In genomic region chr16:48969611-48970010, GRCh38 we compare ENCODE assay signal across 27 cellular contexts.
A peak's percentile ranks its signal among the peaks of the same experiment; 100 is the strongest.
DNase-seq lines count a peak whose midpoint lies in the region; ATAC-seq, FAIRE-seq and TF ChIP-seq lines count a peak whose summit lies in the region.
"Had no signal": no experiment of that assay in that cellular context is flagged by ENCODE, and none has a peak within 500 bp of the region (broad histone marks: within the 10 kb centered on the region; RNA-seq: fewer than 3 reads in every experiment).

No MANE protein-coding gene starts in this region.

- no peak overlapping the region for H3K9ac ChIP-seq in astrocyte (ENCODE audit: low read length)
- H3K9ac ChIP-seq: BLaER1 had no signal

- no peaks in the 10 kb centered on the region for H3K36me3 ChIP-seq in astrocyte (ENCODE audit: insufficient read depth, low read length)
- no peaks in the 10 kb centered on the region for H3K36me3 ChIP-seq in vagina
- H3K36me3 ChIP-seq: BE2C, BLaER1 had no signal

- H3K9me3 Mint-ChIP-seq in astrocyte (ENCODE audit: unreplicated experiment) = no peaks in the 10 kb centered on the region
- H3K9me3 Mint-ChIP-seq in activated CD8-positive, alpha-beta T cell treated with anti-CD3 and anti-CD28 coated beads for 36 hours = no peaks in the 10 kb centered on the region

- POLR2A ChIA-PET in activated CD8-positive, alpha-beta T cell treated with anti-CD3 and anti-CD28 coated beads for 36 hours (lab: Charles Lee) = no interaction called here

- H3K79me2 ChIP-seq in astrocyte (ENCODE audit: insufficient read depth, low read length) = no peaks in the 10 kb centered on the region

- H3K27me3 Mint-ChIP-seq in astrocyte (ENCODE audit: low read depth, unreplicated experiment) = no peaks in the 10 kb centered on the region
- H3K27me3 Mint-ChIP-seq in activated CD8-positive, alpha-beta T cell treated with anti-CD3 and anti-CD28 coated beads for 36 hours = no peaks in the 10 kb centered on the region
- H3K27me3 Mint-ChIP-seq: CD4-positive, alpha-beta memory T cell; CD4-positive, CD25-positive, alpha-beta regulatory T cell had no signal

- CTCF ChIA-PET in activated CD8-positive, alpha-beta T cell treated with anti-CD3 and anti-CD28 coated beads for 36 hours (lab: Charles Lee) = no interaction called here

- peak overlapping the region; percentile 23 for H3K27ac Mint-ChIP-seq in astrocyte (ENCODE audit: unreplicated experiment)
- no peak overlapping the region for H3K27ac Mint-ChIP-seq in activated CD8-positive, alpha-beta T cell treated with anti-CD3 and anti-CD28 coated beads for 36 hours
- H3K27ac Mint-ChIP-seq: CD4-positive, alpha-beta memory T cell; CD4-positive, CD25-positive, alpha-beta regulatory T cell had no signal

- H2AFZ ChIP-seq in astrocyte (ENCODE audit: low read depth, low read length) = no peak overlapping the region

- H3K4me1 ChIP-seq in astrocyte (ENCODE audit: insufficient read depth, low read length) = peaks cover 13% of the 10 kb centered on the region
- H3K4me1 ChIP-seq in vagina = peaks cover 31% of the 10 kb centered on the region
- H3K4me1 ChIP-seq: BE2C had no signal

- TF ChIP-seq POLR2A in vagina (IDR thresholded peaks at IDR 0.05) = no peak

- H3K4me3 ChIP-seq in astrocyte (ENCODE audit: insufficient read depth, low read depth, low read length) (no peak overlapping the region), vagina (no peak overlapping the region)
- H3K4me3 ChIP-seq: A549, BLaER1, GM12878 had no signal

- no peak overlapping the region for H3K27ac ChIP-seq in astrocyte (ENCODE audit: low read depth, low read length)
- H3K27ac ChIP-seq in vagina = no peak overlapping the region
- H3K27ac ChIP-seq: 22Rv1, A549, BLaER1 had no signal

- no peak overlapping the region for H3K4me2 ChIP-seq in astrocyte (ENCODE audit: low read length)
- H3K4me2 ChIP-seq: A549, BLaER1 had no signal

- H3K4me3 Mint-ChIP-seq in astrocyte (ENCODE audit: unreplicated experiment) = no peak overlapping the region
- H3K4me3 Mint-ChIP-seq in activated CD8-positive, alpha-beta T cell treated with anti-CD3 and anti-CD28 coated beads for 36 hours = no peak overlapping the region
- H3K4me3 Mint-ChIP-seq: CD14-positive monocyte; CD4-positive, alpha-beta memory T cell; CD4-positive, CD25-positive, alpha-beta regulatory T cell; CD8-positive, alpha-beta memory T cell had no signal

- H3K27me3 ChIP-seq in astrocyte (ENCODE audit: insufficient read depth, low read length) = no peaks in the 10 kb centered on the region
- no peaks in the 10 kb centered on the region for H3K27me3 ChIP-seq in vagina
- H3K27me3 ChIP-seq: BE2C, BLaER1 had no signal

- H3K9me3 ChIP-seq in astrocyte (ENCODE audit: insufficient read depth, low read depth, low read length) (no peaks in the 10 kb centered on the region), vagina (no peaks in the 10 kb centered on the region)
- H3K9me3 ChIP-seq: A549, BE2C, BLaER1 had no signal

- in situ Hi-C loops in ACHN (cut with HindIII; ENCODE audit: low pct_ligation_motif_present, low pct_unique_long_range_greater_than_20kb, low sequenced_read_pairs) = no loop called here

- H4K20me1 ChIP-seq in astrocyte (ENCODE audit: insufficient read depth, low read length) = no peaks in the 10 kb centered on the region
- H4K20me1 ChIP-seq: BLaER1 had no signal

- H3K4me1 Mint-ChIP-seq in astrocyte (ENCODE audit: low read depth, unreplicated experiment) = peaks cover 12% of the 10 kb centered on the region
- no peaks in the 10 kb centered on the region for H3K4me1 Mint-ChIP-seq in activated CD8-positive, alpha-beta T cell treated with anti-CD3 and anti-CD28 coated beads for 36 hours (ENCODE audit: low read depth)
- H3K4me1 Mint-ChIP-seq: CD14-positive monocyte; CD4-positive, alpha-beta memory T cell; CD4-positive, CD25-positive, alpha-beta regulatory T cell; CD8-positive, alpha-beta memory T cell had no signal

- no peak for FAIRE-seq in astrocyte (lab: Jason Lieb, UNC)
- FAIRE-seq: A549, GM12878, GM12892, GM18507 had no signal

- ATAC-seq in activated CD8-positive, alpha-beta T cell treated with anti-CD3 and anti-CD28 coated beads for 36 hours = no peak
- ATAC-seq: A549, GM12878 had no signal

- no peaks in the 10 kb centered on the region for H3K36me3 Mint-ChIP-seq in astrocyte (ENCODE audit: low read depth, unreplicated experiment)
- no peaks in the 10 kb centered on the region for H3K36me3 Mint-ChIP-seq in activated CD8-positive, alpha-beta T cell treated with anti-CD3 and anti-CD28 coated beads for 36 hours (ENCODE audit: low read depth)
- H3K36me3 Mint-ChIP-seq: CD14-positive monocyte; CD4-positive, alpha-beta memory T cell; CD4-positive, CD25-positive, alpha-beta regulatory T cell; CD8-positive, alpha-beta memory T cell had no signal

- intact Hi-C loops in vagina (cut with DNase I) = no loop called here
- intact Hi-C loops in activated CD8-positive, alpha-beta T cell treated with anti-CD3 and anti-CD28 coated beads for 36 hours (cut with micrococcal nuclease) = no loop called here

- peak; percentile 32 for DNase-seq in DMS 273 (lab: John Stamatoyannopoulos, UW; ENCODE audit: unreplicated experiment)
- no peak for DNase-seq in DMS 273 treated with DMSO at 0.1 percent for 48 hours (lab: John Stamatoyannopoulos, UW)
- peak; percentile 28 for DNase-seq in NCI-H2171 treated with DMSO at 0.1 percent for 48 hours (lab: John Stamatoyannopoulos, UW)
- DNase-seq in NCI-H2171 (lab: John Stamatoyannopoulos, UW) = no peak
- no peak for DNase-seq in astrocyte (ENCODE audit: low read depth)
- DNase-seq in vagina (ENCODE audit: extremely low spot score in 2 of 2) = peak; percentile 52 to 81
- DNase-seq in activated CD8-positive, alpha-beta T cell treated with anti-CD3 and anti-CD28 coated beads for 36 hours = no peak
- no peak for DNase-seq in ACHN
- DNase-seq: BE2C; C1 segment of cervical spinal cord; CD4-positive, alpha-beta memory T cell; CD4-positive, CD25-positive, alpha-beta regulatory T cell; CD8-positive, alpha-beta memory T cell; COR-L47; DMS153; DMS53; DMS79; DND-41; EL; GDM1 had no signal

- TF ChIP-seq CTCF in astrocyte (IDR thresholded peaks at IDR 0.05; ENCODE audit: insufficient read depth, low read depth, low read length) (no peak), vagina (IDR thresholded peaks at IDR 0.05) (no peak)
- no peak for TF ChIP-seq CTCF in activated CD8-positive, alpha-beta T cell treated with anti-CD3 and anti-CD28 coated beads for 36 hours (IDR thresholded peaks at IDR 0.05)

Comparison
In these comparisons a context has a peak if more than half of its experiments do, and no peak if none do; other contexts are left out.
1. DNase-seq: peak in DMS 273 (single experiment), NCI-H2171 treated with DMSO at 0.1 percent for 48 hours (single experiment) and vagina (2 of 2); none in DMS 273 treated with DMSO at 0.1 percent for 48 hours (single experiment), NCI-H2171 (single experiment), astrocyte (single experiment), activated CD8-positive, alpha-beta T cell treated with anti-CD3 and anti-CD28 coated beads for 36 hours (single experiment) and ACHN (single experiment).